In the genomic region with DNA sequence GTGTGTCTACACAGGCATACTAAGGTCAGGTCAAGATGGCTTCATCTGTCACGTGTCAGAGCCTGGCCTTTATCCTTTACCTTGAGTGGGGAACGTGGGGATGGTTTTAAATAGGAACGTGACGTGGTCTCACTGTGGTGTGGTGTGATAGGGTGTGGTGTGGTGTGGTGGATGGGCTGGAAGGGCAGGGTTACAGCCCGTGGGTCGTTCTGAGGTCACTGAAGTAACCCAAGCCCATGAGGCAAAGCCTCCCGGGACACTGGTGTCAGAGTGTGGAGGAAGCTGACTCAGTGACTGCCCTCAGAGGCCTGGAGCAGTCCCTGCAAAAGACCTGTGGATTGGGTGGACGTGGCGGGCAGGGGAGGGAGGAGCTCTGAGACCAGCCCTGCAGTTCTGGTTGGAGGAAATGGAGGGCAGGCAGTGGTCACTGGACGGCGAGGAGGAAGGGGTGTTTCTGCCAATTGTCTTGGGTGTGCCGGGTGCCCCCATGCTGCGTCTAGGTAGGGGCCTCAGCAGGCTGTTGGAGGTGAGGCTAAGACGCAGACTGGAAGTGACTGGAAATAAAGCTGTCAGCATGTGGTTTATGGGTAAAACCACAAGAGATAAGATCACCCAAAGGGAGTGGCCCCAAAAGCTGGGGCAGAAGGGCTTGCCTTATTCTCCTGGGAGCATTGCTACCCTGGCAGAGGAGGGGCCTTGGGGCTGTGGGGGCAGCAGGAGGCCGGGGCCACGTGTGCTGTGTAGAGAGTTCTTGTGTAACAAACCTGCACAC, we compare ENCODE assay signal across 8 cellular contexts.
DNase-seq lines count a peak whose midpoint lies in the region; ATAC-seq and TF ChIP-seq lines count a peak whose summit lies in the region.

No MANE protein-coding gene starts in this region.

- WGBS in adrenal gland, 4 donors: 62 to 72% (median 65%) methylated on average over 16 of the region's 16 CpGs

- intact Hi-C loops in adrenal gland (cut with DNase I): no loop called here

- TF ChIP-seq POLR2A in adrenal gland (IDR thresholded peaks at IDR 0.05): no peak

- DNase-seq in adrenal gland: peak in 5 of 7 donors; percentile 54 to 71 (median 56)
- DNase-seq in naive B cell: peak; percentile 71
- peak; percentile 69 for DNase-seq in stromal cell of bone marrow (ENCODE audit: low read depth)
- no peak for DNase-seq in NCI-H82 (lab: John Stamatoyannopoulos, UW)
- no peak for DNase-seq in midbrain (lab: John Stamatoyannopoulos, UW)

- peaks cover 47 to 68% of the 10 kb centered on the region in 2 donors for H3K4me1 ChIP-seq in adrenal gland (replicated peaks in 1 of 2)

- no peaks in the 10 kb centered on the region for H3K36me3 ChIP-seq in adrenal gland (replicated peaks in 1 of 2)

- H3K4me3 Mint-ChIP-seq in T-helper 1 cell treated with Interleukin-12 subunit alpha and Interleukin-12 subunit beta and Interleukin-4 antibody, amounts not matched to agents 30 μg/mL and 1 μg/mL, for 36 hours: peak overlapping the region; percentile 47
- H3K4me3 Mint-ChIP-seq in naive B cell: peak overlapping the region; percentile 60 to 92 (median 80)

- H3K9me3 Mint-ChIP-seq in T-helper 1 cell treated with Interleukin-12 subunit alpha and Interleukin-12 subunit beta and Interleukin-4 antibody, amounts not matched to agents 30 μg/mL and 1 μg/mL, for 36 hours: peaks cover 5% of the 10 kb centered on the region
- peaks cover 0 to 2% (median 0%) of the 10 kb centered on the region in 7 donors for H3K9me3 Mint-ChIP-seq in naive B cell

- H3K9me3 ChIP-seq in adrenal gland (replicated peaks in 1 of 3): no peaks in the 10 kb centered on the region

- H3K27ac ChIP-seq in adrenal gland: peak overlapping the region in 1 of 5 donors; percentile 45

- H3K36me3 Mint-ChIP-seq in T-helper 1 cell treated with Interleukin-12 subunit alpha and Interleukin-12 subunit beta and Interleukin-4 antibody, amounts not matched to agents 30 μg/mL and 1 μg/mL, for 36 hours (ENCODE audit: low read depth): peaks cover 7% of the 10 kb centered on the region
- H3K36me3 Mint-ChIP-seq in naive B cell: no peaks in the 10 kb centered on the region

- H3K27ac Mint-ChIP-seq in T-helper 1 cell treated with Interleukin-12 subunit alpha and Interleukin-12 subunit beta and Interleukin-4 antibody, amounts not matched to agents 30 μg/mL and 1 μg/mL, for 36 hours: peak overlapping the region; percentile 79
- peak overlapping the region; percentile 5 to 96 (median 88) for H3K27ac Mint-ChIP-seq in naive B cell

- H3K27me3 ChIP-seq in adrenal gland: no peaks in the 10 kb centered on the region

- no peak for TF ChIP-seq CTCF in adrenal gland (IDR thresholded peaks at IDR 0.05)

- H3K4me3 ChIP-seq in adrenal gland: no peak overlapping the region

- peaks cover 56% of the 10 kb centered on the region for H3K4me1 Mint-ChIP-seq in T-helper 1 cell treated with Interleukin-12 subunit alpha and Interleukin-12 subunit beta and Interleukin-4 antibody, amounts not matched to agents 30 μg/mL and 1 μg/mL, for 36 hours (ENCODE audit: low read depth)
- peaks cover 58 to 88% (median 78%) of the 10 kb centered on the region in 3 donors for H3K4me1 Mint-ChIP-seq in naive B cell

- ATAC-seq in GM19351 (IDR thresholded peaks at IDR 0.05; ENCODE audit: unreplicated experiment) (peak; percentile 74), HG03432 (IDR thresholded peaks at IDR 0.05; ENCODE audit: unreplicated experiment) (peak; percentile 75), naive B cell (ENCODE audit: low read depth in 2 of 2) (peak; percentile 68 to 73)

- peaks cover 74% of the 10 kb centered on the region for H3K27me3 Mint-ChIP-seq in T-helper 1 cell treated with Interleukin-12 subunit alpha and Interleukin-12 subunit beta and Interleukin-4 antibody, amounts not matched to agents 30 μg/mL and 1 μg/mL, for 36 hours (ENCODE audit: low read depth)
- peaks cover 0 to 35% (median 0%) of the 10 kb centered on the region in 3 donors for H3K27me3 Mint-ChIP-seq in naive B cell

Comparison
In these comparisons a context has a peak if more than half of its experiments do, and no peak if none do; other contexts are left out.
1. DNase-seq: peak in adrenal gland (5 of 7), naive B cell (single experiment) and stromal cell of bone marrow (single experiment); none in NCI-H82 (single experiment) and midbrain (single experiment).
2. Peak in every context shown above with its lines, with median percentiles within 50 percentile points of each other: ATAC-seq.